In genomic region chr15:70017025-70017424, GRCh38 we compare ENCODE assay signal across 27 cellular contexts.
"Had no signal": no experiment of that assay in that cellular context is flagged by ENCODE, and none has a peak within 500 bp of the region (broad histone marks: within the 10 kb centered on the region; RNA-seq: fewer than 3 reads in every experiment).

No MANE protein-coding gene starts in this region.

- ATAC-seq: activated CD8-positive, alpha-beta T cell treated with anti-CD3 and anti-CD28 coated beads for 36 hours had no signal

- H3K9me3 ChIP-seq: transverse colon, vagina had no signal

- H3K4me3 ChIP-seq: esophagus squamous epithelium, left ventricle myocardium inferior, right atrium auricular region, transverse colon, vagina had no signal

- H3K36me3 ChIP-seq: brain microvascular endothelial cell, esophagus squamous epithelium, left ventricle myocardium inferior, right atrium auricular region, transverse colon, vagina, WERI-Rb-1 had no signal

- H3K9me3 Mint-ChIP-seq: activated CD8-positive, alpha-beta T cell treated with anti-CD3 and anti-CD28 coated beads for 36 hours; activated naive CD8-positive, alpha-beta T cell treated with anti-CD3 and anti-CD28 coated beads for 36 hours; central memory CD8-positive, alpha-beta T cell had no signal

- H3K4me3 Mint-ChIP-seq: activated CD4-positive, alpha-beta T cell treated with anti-CD3 and anti-CD28 coated beads for 36 hours; activated CD8-positive, alpha-beta T cell treated with anti-CD3 and anti-CD28 coated beads for 36 hours; activated naive CD8-positive, alpha-beta T cell treated with anti-CD3 and anti-CD28 coated beads for 36 hours; activated T-cell treated with anti-CD3 and anti-CD28 coated beads, Interleukin-2, amount 50 U/mL, for 4 hours; central memory CD8-positive, alpha-beta T cell; nephron had no signal

- H3K27me3 ChIP-seq: right atrium auricular region, transverse colon, vagina had no signal

- H3K4me1 ChIP-seq: left ventricle myocardium inferior, right atrium auricular region, transverse colon, vagina had no signal

- H3K4me1 Mint-ChIP-seq: activated CD4-positive, alpha-beta T cell treated with anti-CD3 and anti-CD28 coated beads for 36 hours had no signal

- DNase-seq: activated CD4-positive, alpha-beta T cell treated with anti-CD3 and anti-CD28 coated beads for 36 hours; activated CD8-positive, alpha-beta T cell treated with anti-CD3 and anti-CD28 coated beads for 36 hours; activated effector memory CD4-positive, alpha-beta T cell treated with Interleukin-2 at 50 U/mL for 16 hours; activated naive CD8-positive, alpha-beta T cell treated with anti-CD3 and anti-CD28 coated beads for 36 hours; activated T-cell treated with anti-CD3 and anti-CD28 coated beads, Interleukin-2, amount 50 U/mL, for 4 hours; anterior cingulate cortex; brain microvascular endothelial cell; cortex of kidney; effector CD4-positive, alpha-beta T cell; esophagus squamous epithelium; hippocampal formation; left ventricle myocardium inferior; mesendoderm; occipital lobe; stimulated activated CD4-positive, alpha-beta T cell treated with anti-CD3 and anti-CD28 coated beads, Interleukin-15, amount 100 ng/mL, for 24 hours; stimulated activated CD4-positive, alpha-beta T cell treated with anti-CD3 and anti-CD28 coated beads, Interleukin-4, amount 100 ng/mL, for 1 hour; stimulated activated naive CD4-positive, alpha-beta T cell treated with Interleukin-2 at 50 U/mL for 16 hours; substantia nigra; WERI-Rb-1 had no signal

- H3K27ac Mint-ChIP-seq: activated CD4-positive, alpha-beta T cell treated with anti-CD3 and anti-CD28 coated beads for 36 hours; activated CD8-positive, alpha-beta T cell treated with anti-CD3 and anti-CD28 coated beads for 36 hours; activated naive CD8-positive, alpha-beta T cell treated with anti-CD3 and anti-CD28 coated beads for 36 hours; progenitor cell of endocrine pancreas had no signal

- H3K27ac ChIP-seq: brain microvascular endothelial cell, esophagus squamous epithelium, left ventricle myocardium inferior, right atrium auricular region, vagina, WERI-Rb-1 had no signal

- FAIRE-seq: endothelial cell of umbilical vein, keratinocyte had no signal
